In the genomic region with DNA sequence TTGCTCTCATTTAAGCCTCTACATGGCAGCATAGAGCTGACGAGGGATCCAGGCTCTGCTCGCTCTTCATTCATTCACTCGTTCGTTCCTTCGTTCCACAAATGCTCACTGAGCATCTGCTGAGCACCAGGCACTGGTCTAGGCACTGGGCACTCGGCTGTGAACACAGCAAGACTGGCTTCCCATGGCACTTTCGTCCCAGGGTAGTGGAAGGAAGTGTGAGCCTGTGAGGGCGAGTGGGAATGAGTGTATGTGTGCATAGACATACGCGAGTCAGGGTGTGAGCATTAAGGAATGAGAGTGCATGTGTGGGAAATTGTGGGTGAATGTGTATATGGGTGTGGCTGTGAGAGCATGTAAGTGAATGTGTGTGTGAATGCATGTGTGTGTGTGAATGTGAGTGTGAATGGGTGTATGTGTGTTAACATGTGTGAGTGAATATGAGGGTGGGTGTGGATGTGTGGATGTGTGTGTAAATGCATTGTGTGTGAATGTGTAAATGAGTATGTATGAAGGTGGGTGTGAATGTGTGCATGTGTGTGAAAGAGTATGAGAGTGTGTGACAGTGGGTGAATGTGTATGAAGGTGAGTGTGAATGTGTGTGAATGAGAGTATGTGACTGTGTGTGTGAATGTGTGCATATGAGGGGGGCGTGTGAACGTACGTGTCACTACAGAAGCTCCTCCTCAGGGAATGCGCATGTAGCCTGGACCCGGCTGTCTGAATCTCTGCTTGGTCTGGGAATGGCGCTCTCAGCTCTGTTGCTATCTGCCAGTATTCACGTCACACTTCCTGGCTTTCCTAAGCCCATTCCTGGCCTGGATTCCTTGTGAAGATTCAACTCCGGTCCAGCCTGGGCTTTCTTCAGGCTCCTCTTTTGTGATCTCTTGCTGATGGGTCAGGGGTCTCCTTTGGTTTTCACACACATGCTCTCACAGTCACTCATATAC, we compare ENCODE assay signal across 14 cellular contexts. TPM values are rescaled to one million over a fixed set of nuclear protein-coding genes. Genes with fewer than 3 reads are reported as not detected.
DNase-seq lines count a peak whose midpoint lies in the region; TF ChIP-seq lines count a peak whose summit lies in the region.
"Had no signal": no experiment of that assay in that cellular context is flagged by ENCODE, and none has a peak within 500 bp of the region (broad histone marks: within the 10 kb centered on the region; RNA-seq: fewer than 3 reads in every experiment).

No MANE protein-coding gene starts in this region.

- H3K4me3 ChIP-seq in cardiac muscle cell, result no peak overlapping the region
- H3K4me3 ChIP-seq in right atrium auricular region, result no peak overlapping the region
- no peak overlapping the region for H3K4me3 ChIP-seq in testis
- H3K4me3 ChIP-seq: tibial artery had no signal

- no peaks in the 10 kb centered on the region for H3K27me3 ChIP-seq in cardiac muscle cell
- H3K27me3 ChIP-seq in right atrium auricular region, result no peaks in the 10 kb centered on the region
- H3K27me3 ChIP-seq in testis, result no peaks in the 10 kb centered on the region

- H3K27ac ChIP-seq in cardiac muscle cell (no peak overlapping the region), right atrium auricular region (no peak overlapping the region), testis (no peak overlapping the region)
- H3K27ac ChIP-seq: tibial artery, WERI-Rb-1 had no signal

- intact Hi-C loops in testis (cut with DNase I; ENCODE audit: low total_unique reads), result no loop called here

- TF ChIP-seq POLR2A in testis (IDR thresholded peaks at IDR 0.05), result no peak

- DNase-seq in cardiac muscle cell (ENCODE audit: low read depth in 1 of 2, low spot score in 1 of 2) (peak; percentile 20 to 94), right atrium auricular region (ENCODE audit: low spot score) (no peak), astrocyte of the hippocampus (ENCODE audit: low read depth, low spot score) (peak; percentile 31), glomerular endothelial cell (ENCODE audit: extremely low read depth, low read depth, low spot score) (peak; percentile 50), testis (peak; percentile 42), SHP77 treated with DMSO at 0.1 percent for 48 hours (lab: John Stamatoyannopoulos, UW) (no peak), pons (ENCODE audit: low spot score) (no peak), OCI-M1 (lab: John Stamatoyannopoulos, UW) (no peak)
- DNase-seq: AML-193, DMS 273 treated with DMSO at 0.1 percent for 48 hours, midbrain, nucleus accumbens, WERI-Rb-1 had no signal

- H3K4me1 ChIP-seq in cardiac muscle cell (ENCODE audit: low read depth), result no peaks in the 10 kb centered on the region
- no peaks in the 10 kb centered on the region for H3K4me1 ChIP-seq in right atrium auricular region
- H3K4me1 ChIP-seq in testis, result peaks cover 4% of the 10 kb centered on the region
- H3K4me1 ChIP-seq: tibial artery had no signal

- TF ChIP-seq CTCF in cardiac muscle cell (IDR thresholded peaks at IDR 0.05; ENCODE audit: low read depth, low read length), result no peak
- no peak for TF ChIP-seq CTCF in right atrium auricular region (IDR thresholded peaks at IDR 0.05)
- TF ChIP-seq CTCF in testis (IDR thresholded peaks at IDR 0.05), result no peak

- H3K9me3 ChIP-seq in cardiac muscle cell (ENCODE audit: low read depth) (no peaks in the 10 kb centered on the region), right atrium auricular region (no peaks in the 10 kb centered on the region), testis (no peaks in the 10 kb centered on the region)
- H3K9me3 ChIP-seq: tibial artery had no signal

- H3K36me3 ChIP-seq in cardiac muscle cell (no peaks in the 10 kb centered on the region), right atrium auricular region (no peaks in the 10 kb centered on the region), testis (ENCODE audit: low read depth, missing control alignments) (no peaks in the 10 kb centered on the region)
- H3K36me3 ChIP-seq: tibial artery, WERI-Rb-1 had no signal

- 63 to 68% methylated on average over 18 of the region's 18 CpGs for WGBS in testis, 2 donors

RNA-seq across cellular contexts. Expression of gene SNORC, which starts 28.8 kb away (rescaled TPM):
- 3.8 and 13.1 TPM in 2 replicates for total RNA-seq in cardiac muscle cell
- 1.2 and 2.3 TPM in 2 replicates for polyA plus RNA-seq in cardiac muscle cell
- total RNA-seq in right atrium auricular region, result under 1 TPM; 0.12 to 0.30 TPM
- 0.39 and 2.1 TPM in 2 replicates for total RNA-seq in glomerular endothelial cell
- total RNA-seq in testis, result 10 to 100 TPM; 14.5 to 15.9 TPM
- 7.3 TPM for polyA plus RNA-seq in testis (ENCODE audit: insufficient read depth, low read depth, low replicate concordance)

Comparison
In these comparisons a context has a peak if more than half of its experiments do, and no peak if none do; other contexts are left out.
1. DNase-seq: peak in cardiac muscle cell (2 of 2), astrocyte of the hippocampus (single experiment), glomerular endothelial cell (single experiment) and testis (single experiment); none in right atrium auricular region (single experiment), SHP77 treated with DMSO at 0.1 percent for 48 hours (single experiment), pons (single experiment) and OCI-M1 (single experiment).